ENCODE assay signal across 13 cellular contexts in the genomic region with DNA sequence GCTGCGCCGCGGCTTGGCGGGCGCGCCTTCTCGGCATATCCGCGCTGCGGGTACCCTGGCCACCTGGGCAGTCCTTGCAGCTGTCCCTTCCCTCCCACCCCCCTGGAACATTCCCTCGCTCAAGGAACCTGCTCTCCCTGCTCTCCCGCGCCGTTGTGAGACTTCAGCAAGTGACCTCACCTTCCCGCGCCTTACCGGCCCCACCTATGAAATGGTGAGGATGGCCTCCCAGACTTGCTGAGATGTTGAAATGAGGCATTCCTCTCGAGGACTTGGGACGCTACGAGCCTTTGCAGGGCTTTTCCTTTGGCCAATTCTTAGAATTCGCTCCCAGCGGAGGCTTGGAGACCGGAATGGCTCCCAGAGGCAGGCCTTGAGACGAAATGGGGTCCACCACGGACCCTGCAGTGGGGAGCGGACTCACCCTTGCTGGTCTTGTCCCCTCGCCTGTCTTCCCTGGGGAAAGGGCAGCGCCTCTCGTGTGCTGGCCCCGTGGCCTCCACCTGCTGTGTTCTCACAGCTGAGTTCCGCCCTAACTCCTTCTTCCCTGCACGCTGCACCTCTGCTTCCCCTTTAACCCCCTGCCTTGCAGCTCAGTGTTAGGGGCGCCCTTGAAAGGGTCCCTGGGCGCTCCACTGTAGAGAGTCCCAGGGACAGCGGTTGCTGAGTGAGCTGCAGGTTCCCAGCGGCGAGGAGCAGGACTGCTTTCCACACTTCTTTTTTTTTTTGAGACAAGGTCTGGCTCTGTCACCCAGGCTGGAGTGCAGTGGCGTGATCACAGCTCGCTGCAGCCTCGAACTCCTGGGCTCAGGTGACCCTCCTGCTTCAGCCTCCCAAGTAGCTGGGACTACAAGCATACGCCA. TPM values are rescaled to one million over a fixed set of nuclear protein-coding genes. Genes with fewer than 3 reads are reported as not detected.
A peak's percentile ranks its signal among the peaks of the same experiment; 100 is the strongest.
DNase-seq lines count a peak whose midpoint lies in the region; ATAC-seq, FAIRE-seq and TF ChIP-seq lines count a peak whose summit lies in the region.
"Had no signal": no experiment of that assay in that cellular context is flagged by ENCODE, and none has a peak within 500 bp of the region (broad histone marks: within the 10 kb centered on the region; RNA-seq: fewer than 3 reads in every experiment).

No MANE protein-coding gene starts in this region.

- no TSS peak for BruUV-seq in endothelial cell of umbilical vein (replicated peaks; lab: Mats Ljungman, UMichigan)

- DNase-seq in endothelial cell of umbilical vein (ENCODE audit: low read depth, low spot score) (no peak), mesenteric fat pad (ENCODE audit: low spot score) (peak; percentile 75), OCI-M2 (lab: John Stamatoyannopoulos, UW; ENCODE audit: unreplicated experiment) (no peak), medulla oblongata (ENCODE audit: extremely low spot score) (no peak)
- DNase-seq in CD4-positive, alpha-beta T cell: no peak
- DNase-seq: activated T-cell treated with anti-CD3 and anti-CD28 coated beads, Interleukin-2, amount 50 U/mL, for 24 hours; Calu3; midbrain; NCI-H2107; stimulated activated naive CD8-positive, alpha-beta T cell treated with anti-CD3 and anti-CD28 coated beads, Interleukin-15, Interleukin-2, amounts not matched to agents 100 U/mL and 50 U/mL, for 24 hours had no signal

- WGBS in HUES64: 36% methylated on average over 41 of the region's 41 CpGs

- H3K4me1 Mint-ChIP-seq in CD4-positive, alpha-beta T cell (ENCODE audit: low read depth): peaks cover 12% of the 10 kb centered on the region

- peaks cover 86% of the 10 kb centered on the region for H3K27me3 Mint-ChIP-seq in CD4-positive, alpha-beta T cell

- no peaks in the 10 kb centered on the region for H3K36me3 ChIP-seq in HUES64 (ENCODE audit: insufficient read depth, low read length)
- H3K36me3 ChIP-seq in endothelial cell of umbilical vein (ENCODE audit: control insufficient read depth in 2 of 2, extremely low read depth in 1 of 2, insufficient read depth in 2 of 2, low read length in 2 of 2): no peaks in the 10 kb centered on the region
- H3K36me3 ChIP-seq in stomach smooth muscle (ENCODE audit: control insufficient read depth in 2 of 2, insufficient read depth in 2 of 2, low read length in 2 of 2): no peaks in the 10 kb centered on the region

- no peak overlapping the region for H3K4me3 Mint-ChIP-seq in CD4-positive, alpha-beta T cell
- H3K4me3 Mint-ChIP-seq: activated T-cell treated with anti-CD3 and anti-CD28 coated beads, Interleukin-2, amount 50 U/mL, for 24 hours had no signal

- POLR2A ChIA-PET in endothelial cell of umbilical vein (lab: Charles Lee): no interaction called here
- POLR2A ChIA-PET in CD4-positive, alpha-beta T cell (lab: Charles Lee): no interaction called here

- ATAC-seq in CD4-positive, alpha-beta T cell (ENCODE audit: poor library complexity): no peak
- ATAC-seq: stimulated activated naive CD8-positive, alpha-beta T cell treated with anti-CD3 and anti-CD28 coated beads, Interleukin-15, Interleukin-2, amounts not matched to agents 100 U/mL and 50 U/mL, for 24 hours had no signal

- peaks cover 35% of the 10 kb centered on the region for H3K27me3 ChIP-seq in HUES64 (ENCODE audit: insufficient read depth, low read length)
- H3K27me3 ChIP-seq in endothelial cell of umbilical vein (ENCODE audit: control insufficient read depth in 2 of 2, insufficient read depth in 2 of 2, low read length in 2 of 2): peaks cover 37 to 46% of the 10 kb centered on the region in 2 experiments
- peaks cover 0 to 7% of the 10 kb centered on the region in 2 donors for H3K27me3 ChIP-seq in stomach smooth muscle (ENCODE audit: control insufficient read depth in 1 of 2, insufficient read depth in 2 of 2, low read length in 2 of 2)
- H3K27me3 ChIP-seq in CD4-positive, alpha-beta T cell (ENCODE audit: control insufficient read depth, insufficient read depth, low read length): peaks cover 78% of the 10 kb centered on the region

- H3K9me3 ChIP-seq in HUES64 (ENCODE audit: insufficient read depth, low read depth, low read length) (no peaks in the 10 kb centered on the region), endothelial cell of umbilical vein (replicated peaks; ENCODE audit: control insufficient read depth, insufficient read depth, low read length) (no peaks in the 10 kb centered on the region), stomach smooth muscle (ENCODE audit: control insufficient read depth in 2 of 2, low read length in 2 of 2) (no peaks in the 10 kb centered on the region)
- H3K9me3 ChIP-seq in CD4-positive, alpha-beta T cell (ENCODE audit: control insufficient read depth, low read length): no peaks in the 10 kb centered on the region

- no peak overlapping the region for H2AFZ ChIP-seq in endothelial cell of umbilical vein (ENCODE audit: low read depth, low read length)

- TF ChIP-seq CTCF in endothelial cell of umbilical vein (IDR thresholded peaks at IDR 0.05; ENCODE audit: extremely low read depth in 1 of 2, insufficient read depth in 1 of 2, low read depth in 1 of 2, low read length in 2 of 2): no peak
- TF ChIP-seq CTCF in CD4-positive, alpha-beta T cell (IDR thresholded peaks at IDR 0.05): no peak

- H3K27ac Mint-ChIP-seq in CD4-positive, alpha-beta T cell: no peak overlapping the region
- H3K27ac Mint-ChIP-seq: activated T-cell treated with anti-CD3 and anti-CD28 coated beads, Interleukin-2, amount 50 U/mL, for 24 hours had no signal

- no peaks in the 10 kb centered on the region for H4K20me1 ChIP-seq in endothelial cell of umbilical vein (replicated peaks; ENCODE audit: control insufficient read depth, extremely low read depth, insufficient read depth, low read length)

- intact Hi-C loops in endothelial cell of umbilical vein (cut with micrococcal nuclease): no loop called here
- intact Hi-C loops in CD4-positive, alpha-beta T cell (cut with DNase I, micrococcal nuclease): no loop called here

- H3K79me2 ChIP-seq in endothelial cell of umbilical vein (ENCODE audit: control insufficient read depth, insufficient read depth, low read length): no peaks in the 10 kb centered on the region

- dilution Hi-C loops in endothelial cell of umbilical vein (cut with MboI; ENCODE audit: extremely low pct_ligation_motif_present, low sequenced_read_pairs): no loop called here

- H3K9ac ChIP-seq in HUES64 (ENCODE audit: low read depth, low read length): peak overlapping the region; percentile 60
- no peak overlapping the region for H3K9ac ChIP-seq in endothelial cell of umbilical vein (replicated peaks; ENCODE audit: extremely low read depth, insufficient read depth, low read length)
- peak overlapping the region; percentile 5 to 26 for H3K9ac ChIP-seq in stomach smooth muscle (ENCODE audit: low read length in 2 of 2)

- no peaks in the 10 kb centered on the region for H3K9me1 ChIP-seq in endothelial cell of umbilical vein (replicated peaks; ENCODE audit: control insufficient read depth, extremely low read depth, insufficient read depth, low read length)

- H3K9me3 Mint-ChIP-seq in CD4-positive, alpha-beta T cell: no peaks in the 10 kb centered on the region
- H3K9me3 Mint-ChIP-seq: activated T-cell treated with anti-CD3 and anti-CD28 coated beads, Interleukin-2, amount 50 U/mL, for 24 hours had no signal

- no peaks in the 10 kb centered on the region for H3K36me3 Mint-ChIP-seq in CD4-positive, alpha-beta T cell (ENCODE audit: low read depth)

- no peak for FAIRE-seq in endothelial cell of umbilical vein (lab: Jason Lieb, UNC)
- FAIRE-seq: bronchial epithelial cell had no signal

- no peak for TF ChIP-seq POLR2A in endothelial cell of umbilical vein (IDR thresholded peaks at IDR 0.05; ENCODE audit: low read depth, low read length)

- no peak overlapping the region for H3K4me2 ChIP-seq in endothelial cell of umbilical vein (ENCODE audit: insufficient read depth, low read length)

- H3K27ac ChIP-seq in HUES64 (ENCODE audit: low read depth, low read length) (no peak overlapping the region), endothelial cell of umbilical vein (ENCODE audit: insufficient read depth, low read depth, low read length) (no peak overlapping the region), stomach smooth muscle (ENCODE audit: low read length) (peak overlapping the region; percentile 37)
- H3K27ac ChIP-seq in CD4-positive, alpha-beta T cell (ENCODE audit: low read depth, low read length): no peak overlapping the region

- CTCF ChIA-PET in endothelial cell of umbilical vein (lab: Charles Lee): interaction anchor here (1.1 kb wide), 1 partner anchor 30 kb away, joined by 4 read pairs; no protein-coding TSS in a partner anchor
- CTCF ChIA-PET in CD4-positive, alpha-beta T cell (lab: Charles Lee): no interaction called here

- H3K4me3 ChIP-seq in HUES64 (ENCODE audit: low read length): peak overlapping the region; percentile 63
- no peak overlapping the region for H3K4me3 ChIP-seq in endothelial cell of umbilical vein (replicated peaks in 1 of 3; ENCODE audit: insufficient read depth in 1 of 3, low read depth in 1 of 3, low read length in 3 of 3)
- peak overlapping the region; percentile 46 to 71 for H3K4me3 ChIP-seq in stomach smooth muscle (ENCODE audit: low read length in 2 of 2)

- H3K4me1 ChIP-seq in HUES64 (ENCODE audit: insufficient read depth, low read length) (peaks cover 15% of the 10 kb centered on the region), endothelial cell of umbilical vein (ENCODE audit: control insufficient read depth, extremely low read depth, insufficient read depth, low read length) (peaks cover 12% of the 10 kb centered on the region), stomach smooth muscle (ENCODE audit: control insufficient read depth, insufficient read depth, low read length) (peaks cover 35% of the 10 kb centered on the region)

TF ChIP-seq in endothelial cell of umbilical vein, 7 proteins besides CTCF, POLR2A, EP300 and RAD21 (continues in another document):
- TF ChIP-seq GATA2 (IDR thresholded peaks at IDR 0.05; ENCODE audit: insufficient read depth, insufficient read length, low read depth, low read length) (no peak), MYC (IDR thresholded peaks at IDR 0.05; ENCODE audit: low read depth, low read length) (no peak), MAX (IDR thresholded peaks at IDR 0.05; ENCODE audit: insufficient read depth, insufficient read length) (no peak)

RNA-seq across cellular contexts. Expression of gene HMCN2, which starts 0.9 kb away (rescaled TPM):
- polyA plus RNA-seq in HUES64 (2013, experiment 1 of 2): 1.0 TPM
- 1.6 TPM for polyA plus RNA-seq in HUES64 (2013, experiment 2 of 2)
- total RNA-seq in endothelial cell of umbilical vein: 0.18 and 0.24 TPM in 2 replicates
- polyA plus RNA-seq in endothelial cell of umbilical vein: 0.02 and 0.04 TPM in 2 replicates
- polyA plus RNA-seq in endothelial cell of umbilical vein (2011; cell fraction: cytosol; rRNA removed): 0.01 TPM in 1 of 2 replicates, not detected in the other
- 0.05 and 0.06 TPM in 2 replicates for polyA plus RNA-seq in endothelial cell of umbilical vein (2011; cell fraction: nucleus; rRNA removed)
- polyA plus RNA-seq in endothelial cell of umbilical vein (2012): not detected in 2 replicates
- polyA minus RNA-seq in endothelial cell of umbilical vein: 0.05 TPM in 1 of 2 replicates, not detected in the other
- polyA minus RNA-seq in endothelial cell of umbilical vein (2011; cell fraction: cytosol; rRNA and poly(A)+ RNA removed): 0.41 TPM
- 0.19 TPM in 2 replicates for polyA minus RNA-seq in endothelial cell of umbilical vein (2011; cell fraction: nucleus; rRNA and poly(A)+ RNA removed)
- total RNA-seq in mesenteric fat pad: 3.1 TPM
- total RNA-seq in CD4-positive, alpha-beta T cell: not detected
- total RNA-seq: Calu3 had no signal

Comparison
In these comparisons a context has a peak if more than half of its experiments do, and no peak if none do; other contexts are left out.
1. H3K4me3 ChIP-seq: peak in HUES64 (single experiment) and stomach smooth muscle (2 of 2); none in endothelial cell of umbilical vein (0 of 3).